10 cellular contexts compared by ENCODE assay signal in genomic region chr2:101844055-101844635, GRCh38.
DNase-seq lines count a peak whose midpoint lies in the region.
"Had no signal": no experiment of that assay in that cellular context is flagged by ENCODE, and none has a peak within 500 bp of the region (broad histone marks: within the 10 kb centered on the region; RNA-seq: fewer than 3 reads in every experiment).

No MANE protein-coding gene starts in this region.

- H3K9me3 Mint-ChIP-seq in IgD-negative memory B cell: no peaks in the 10 kb centered on the region
- H3K9me3 Mint-ChIP-seq: activated T-cell treated with anti-CD3 and anti-CD28 coated beads, Interleukin-2, amount 50 U/mL, for 4 hours; type B pancreatic cell had no signal

- peak overlapping the region; percentile 42 for H3K27ac ChIP-seq in caudate nucleus (ENCODE audit: low read depth, low read length)

- H3K27me3 Mint-ChIP-seq in IgD-negative memory B cell: no peaks in the 10 kb centered on the region
- H3K27me3 Mint-ChIP-seq: type B pancreatic cell had no signal

- no peak overlapping the region for H3K4me3 Mint-ChIP-seq in IgD-negative memory B cell
- H3K4me3 Mint-ChIP-seq: activated T-cell treated with anti-CD3 and anti-CD28 coated beads, Interleukin-2, amount 50 U/mL, for 4 hours; type B pancreatic cell had no signal

- peaks cover 12% of the 10 kb centered on the region for H3K36me3 Mint-ChIP-seq in IgD-negative memory B cell

- H3K27ac Mint-ChIP-seq in IgD-negative memory B cell: peak overlapping the region in 2 of 3 donors; percentile 26 to 57
- H3K27ac Mint-ChIP-seq: type B pancreatic cell had no signal

- DNase-seq in caudate nucleus (lab: John Stamatoyannopoulos, UW): no peak
- peak; percentile 85 for DNase-seq in iris pigment epithelial cell (ENCODE audit: low read depth)
- peak; percentile 90 for DNase-seq in stromal cell of bone marrow (ENCODE audit: low read depth)
- DNase-seq in NCI-H82 (lab: John Stamatoyannopoulos, UW): no peak
- no peak for DNase-seq in SHP77 (lab: John Stamatoyannopoulos, UW)
- DNase-seq in hypothalamus (lab: John Stamatoyannopoulos, UW): no peak
- DNase-seq: activated T-cell treated with anti-CD3 and anti-CD28 coated beads, Interleukin-2, amount 50 U/mL, for 4 hours; NCI-H446 treated with DMSO at 0.1 percent for 48 hours had no signal

- H3K4me1 Mint-ChIP-seq in IgD-negative memory B cell: peaks cover 3 to 24% (median 10%) of the 10 kb centered on the region in 3 donors

Comparison
In these comparisons a context has a peak if more than half of its experiments do, and no peak if none do; other contexts are left out.
1. DNase-seq: peak in iris pigment epithelial cell (single experiment) and stromal cell of bone marrow (single experiment); none in caudate nucleus (0 of 61), NCI-H82 (single experiment), SHP77 (0 of 2) and hypothalamus (0 of 51).